In genomic region chr1:246951413-246951812, GRCh38 we compare ENCODE assay signal across 1 cellular context.
TF ChIP-seq lines count a peak whose summit lies in the region.

No MANE protein-coding gene starts in this region.

TF ChIP-seq in H1, 55 proteins besides CTCF, POLR2A, EP300 and RAD21:
- TF ChIP-seq HDAC6 (IDR thresholded peaks at IDR 0.05; ENCODE audit: low read depth, low read length) (no peak), CHD1 (IDR thresholded peaks at IDR 0.05; ENCODE audit: low read depth, low read length) (no peak), FOSL1 (IDR thresholded peaks at IDR 0.05; ENCODE audit: insufficient read depth, low read depth, low read length) (no peak), SP2 (IDR thresholded peaks at IDR 0.05; ENCODE audit: low read length) (no peak), CTBP2 (IDR thresholded peaks at IDR 0.05; ENCODE audit: borderline replicate concordance, insufficient read depth, insufficient read length, low read length) (no peak), CBX8 (IDR thresholded peaks at IDR 0.05; ENCODE audit: borderline replicate concordance, low read depth, low read length) (no peak), POU5F1 (IDR thresholded peaks at IDR 0.05; ENCODE audit: low read depth, low read length) (no peak), JUN (IDR thresholded peaks at IDR 0.05; ENCODE audit: low read depth, low read length) (no peak), BCL11A (IDR thresholded peaks at IDR 0.05; ENCODE audit: low read depth in 2 of 2, low read length in 2 of 2) (no peak), CREB1 (IDR thresholded peaks at IDR 0.05) (no peak), GTF2F1 (IDR thresholded peaks at IDR 0.05; ENCODE audit: borderline replicate concordance, low read depth, low read length) (no peak), NANOG (IDR thresholded peaks at IDR 0.05; ENCODE audit: insufficient read depth, low read depth, low read length, poor library complexity, severe bottlenecking) (no peak)
